1 cellular context compared by ENCODE assay signal in genomic region chrY:13702276-13702675, GRCh38.
TF ChIP-seq lines count a peak whose summit lies in the region.

No MANE protein-coding gene starts in this region.

TF ChIP-seq in H1, 55 proteins besides CTCF, POLR2A, EP300 and RAD21:
- TF ChIP-seq RXRA (IDR thresholded peaks at IDR 0.05; ENCODE audit: insufficient read depth, low read depth, low read length): no peak
- no peak for TF ChIP-seq GABPA (IDR thresholded peaks at IDR 0.05; ENCODE audit: borderline replicate concordance, insufficient read depth, low read length)
- TF ChIP-seq CBX5 (IDR thresholded peaks at IDR 0.05; ENCODE audit: low read depth, low read length): no peak
- TF ChIP-seq E2F6 (IDR thresholded peaks at IDR 0.05): no peak
- TF ChIP-seq EZH2 (IDR thresholded peaks at IDR 0.05; ENCODE audit: low read depth, low read length, severe bottlenecking): no peak
- no peak for TF ChIP-seq SP1 (IDR thresholded peaks at IDR 0.05; ENCODE audit: low read depth, low read length)
- TF ChIP-seq CREB1 (IDR thresholded peaks at IDR 0.05): no peak
- no peak for TF ChIP-seq HDAC6 (IDR thresholded peaks at IDR 0.05; ENCODE audit: low read depth, low read length)
- no peak for TF ChIP-seq NANOG (IDR thresholded peaks at IDR 0.05; ENCODE audit: insufficient read depth, low read depth, low read length, poor library complexity, severe bottlenecking)
- no peak for TF ChIP-seq MAX (IDR thresholded peaks at IDR 0.05)
- no peak for TF ChIP-seq KDM1A (IDR thresholded peaks at IDR 0.05; ENCODE audit: borderline replicate concordance, low read length)
